8 cellular contexts compared by ENCODE assay signal in genomic region chr14:90820958-90821357, GRCh38. TPM values are rescaled to one million over a fixed set of nuclear protein-coding genes. Genes with fewer than 3 reads are reported as not detected.
A peak's percentile ranks its signal among the peaks of the same experiment; 100 is the strongest.
DNase-seq lines count a peak whose midpoint lies in the region; ATAC-seq, FAIRE-seq and TF ChIP-seq lines count a peak whose summit lies in the region.

No MANE protein-coding gene starts in this region.

- DNase-seq in bronchial epithelial cell (ENCODE audit: low read depth) = peak; percentile 75
- peak; percentile 59 to 76 (median 66) for DNase-seq in stimulated activated CD4-positive, alpha-beta T cell treated with anti-CD3 and anti-CD28 coated beads, TNF-alpha, amount 100 ng/mL, for 24 hours (ENCODE audit: low read depth in 3 of 3)
- DNase-seq in iPS-NIHi11 (ENCODE audit: low spot score) = no peak
- DNase-seq in NCI-H82 (lab: John Stamatoyannopoulos, UW) = no peak
- no peak for DNase-seq in COLO829 (ENCODE audit: low spot score)

- FAIRE-seq in bronchial epithelial cell (lab: Jason Lieb, UNC) = no peak

- TF ChIP-seq CTCF in bronchial epithelial cell (IDR thresholded peaks at IDR 0.05; ENCODE audit: insufficient read depth, low read length, severe bottlenecking) = no peak

- no peaks in the 10 kb centered on the region for H3K27me3 ChIP-seq in bronchial epithelial cell (ENCODE audit: control insufficient read depth, insufficient read depth, low read length)

- ATAC-seq in GM18861 (IDR thresholded peaks at IDR 0.05; ENCODE audit: unreplicated experiment) (peak; percentile 84), HG03159 (IDR thresholded peaks at IDR 0.05; ENCODE audit: unreplicated experiment) (peak; percentile 71)
- peak; percentile 100 for ATAC-seq in activated CD4-positive, CD25-positive, alpha-beta regulatory T cell treated with anti-CD3 and anti-CD28 coated beads, Interleukin-2, amount 50 U/mL, for 24 hours

- H3K36me3 ChIP-seq in bronchial epithelial cell (ENCODE audit: control insufficient read depth, insufficient read depth, low read length) = no peaks in the 10 kb centered on the region

- no peak overlapping the region for H3K4me3 ChIP-seq in bronchial epithelial cell (ENCODE audit: low read depth, low read length)

RNA-seq across cellular contexts. Expression of gene TTC7B, which starts 4.7 kb away (rescaled TPM):
- 2.9 and 7.2 TPM in 2 replicates for total RNA-seq in bronchial epithelial cell

Comparison
In these comparisons a context has a peak if more than half of its experiments do, and no peak if none do; other contexts are left out.
1. DNase-seq: peak in bronchial epithelial cell (single experiment) and stimulated activated CD4-positive, alpha-beta T cell treated with anti-CD3 and anti-CD28 coated beads, TNF-alpha, amount 100 ng/mL, for 24 hours (3 of 3); none in iPS-NIHi11 (single experiment), NCI-H82 (single experiment) and COLO829 (single experiment).
2. Peak in every context shown above with its lines, with median percentiles within 50 percentile points of each other: ATAC-seq.